In the genomic region with DNA sequence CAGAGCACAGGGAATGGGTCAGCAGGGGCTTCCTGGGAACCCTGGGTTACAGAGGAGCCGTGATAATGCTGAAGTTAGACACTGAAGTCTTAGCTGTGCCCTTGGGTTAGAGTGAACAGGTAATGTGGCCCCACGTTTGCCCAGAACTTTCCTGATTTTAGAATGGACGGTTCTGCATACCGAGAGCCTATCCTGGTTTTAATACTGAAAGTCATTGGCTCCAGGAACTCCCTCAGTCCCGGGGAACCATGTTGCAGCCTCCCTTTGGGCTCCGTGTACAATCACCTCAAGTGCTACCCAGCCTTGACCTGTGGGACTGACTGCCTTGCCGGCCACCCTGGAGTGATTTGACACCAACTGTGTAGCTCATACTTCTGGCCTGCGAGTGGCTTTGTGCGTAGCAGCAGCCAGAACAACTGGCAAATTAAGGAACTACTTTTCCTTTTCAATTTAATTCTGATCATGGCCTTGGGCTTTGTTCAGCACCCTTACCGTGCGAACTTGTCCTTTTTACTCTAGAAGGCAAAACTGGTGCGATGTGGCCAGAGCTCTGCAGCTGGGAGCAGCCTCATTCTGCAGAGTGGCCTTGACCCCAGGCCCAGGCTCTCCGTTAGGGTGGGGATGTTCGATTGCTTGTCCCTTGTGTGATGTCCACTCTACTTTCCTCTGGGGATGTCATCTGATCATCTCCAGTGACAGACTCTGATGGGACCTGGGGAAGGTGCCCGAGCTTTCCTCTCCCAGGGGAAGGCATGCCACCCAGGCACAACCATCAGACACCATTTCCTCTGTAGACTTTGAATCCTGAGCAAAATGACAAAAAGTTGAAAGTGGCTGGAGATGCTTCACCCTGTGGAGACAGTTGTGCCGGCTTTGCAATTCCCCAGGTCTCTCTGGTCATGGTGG, we compare ENCODE assay signal across 14 cellular contexts.
A peak's percentile ranks its signal among the peaks of the same experiment; 100 is the strongest.
DNase-seq lines count a peak whose midpoint lies in the region; ATAC-seq and TF ChIP-seq lines count a peak whose summit lies in the region.
"Had no signal": no experiment of that assay in that cellular context is flagged by ENCODE, and none has a peak within 500 bp of the region (broad histone marks: within the 10 kb centered on the region; RNA-seq: fewer than 3 reads in every experiment).

No MANE protein-coding gene starts in this region.

- DNase-seq in Peyer's patch (peak in 2 of 3 donors; percentile 22 to 27), ecto neural progenitor cell (ENCODE audit: low spot score) (peak; percentile 22), lower lobe of right lung (peak; percentile 19), sciatic nerve (ENCODE audit: low spot score) (peak; percentile 28), GM03348 (ENCODE audit: low spot score) (no peak)
- DNase-seq in effector CD4-positive, alpha-beta T cell, result no peak
- DNase-seq: CD8-positive, alpha-beta T cell; COR-L47; DND-41; GDM1; GM23248 had no signal

- intact Hi-C loops in lower lobe of right lung (cut with DNase I) (no loop called here), sciatic nerve (cut with DNase I) (no loop called here)

- no peak for TF ChIP-seq POLR2A in Peyer's patch (IDR thresholded peaks at IDR 0.05)

- no peaks in the 10 kb centered on the region for H3K4me1 ChIP-seq in Peyer's patch
- H3K4me1 ChIP-seq in lower lobe of right lung, result no peaks in the 10 kb centered on the region
- H3K4me1 ChIP-seq: HAP-1 had no signal

- no peak overlapping the region for H3K27ac ChIP-seq in Peyer's patch
- H3K27ac ChIP-seq in lower lobe of right lung, result no peak overlapping the region
- H3K27ac ChIP-seq: GM23248, HL-60 had no signal

- H3K27me3 ChIP-seq in Peyer's patch (no peaks in the 10 kb centered on the region), lower lobe of right lung (ENCODE audit: low read depth) (no peaks in the 10 kb centered on the region)

- no peak overlapping the region for H3K4me3 ChIP-seq in Peyer's patch
- no peak overlapping the region for H3K4me3 ChIP-seq in lower lobe of right lung
- H3K4me3 ChIP-seq: GM23248, HAP-1 had no signal

- H3K9me3 ChIP-seq in Peyer's patch, result no peaks in the 10 kb centered on the region
- no peaks in the 10 kb centered on the region for H3K9me3 ChIP-seq in lower lobe of right lung
- H3K9me3 ChIP-seq: HAP-1 had no signal

- H3K36me3 ChIP-seq in Peyer's patch, result no peaks in the 10 kb centered on the region
- no peaks in the 10 kb centered on the region for H3K36me3 ChIP-seq in lower lobe of right lung
- H3K36me3 ChIP-seq: HAP-1 had no signal

- no peak for TF ChIP-seq CTCF in Peyer's patch (IDR thresholded peaks at IDR 0.05)
- TF ChIP-seq CTCF in lower lobe of right lung (IDR thresholded peaks at IDR 0.05), result no peak

- no peak for ATAC-seq in lower lobe of right lung
- no peak for ATAC-seq in sciatic nerve
- no peak for ATAC-seq in HG03439 (IDR thresholded peaks at IDR 0.05; ENCODE audit: unreplicated experiment)
- ATAC-seq: CD8-positive, alpha-beta T cell had no signal

Comparison
In these comparisons a context has a peak if more than half of its experiments do, and no peak if none do; other contexts are left out.
1. DNase-seq: peak in Peyer's patch (2 of 3), ecto neural progenitor cell (single experiment), lower lobe of right lung (single experiment) and sciatic nerve (single experiment); none in effector CD4-positive, alpha-beta T cell (single experiment) and GM03348 (single experiment).